Comparison of ENCODE assay signal across 35 cellular contexts in genomic region chr21:37788503-37788902, GRCh38.
"Had no signal": no experiment of that assay in that cellular context is flagged by ENCODE, and none has a peak within 500 bp of the region (broad histone marks: within the 10 kb centered on the region; RNA-seq: fewer than 3 reads in every experiment).

No MANE protein-coding gene starts in this region.

- H3K4me1 ChIP-seq: Peyer's patch had no signal

- H3K9me3 ChIP-seq: Peyer's patch had no signal

- ATAC-seq: activated CD8-positive, alpha-beta memory T cell treated with anti-CD3 and anti-CD28 coated beads, Interleukin-2, amount 10 ng/mL, durations not matched to agents 7 days and 5 days; activated naive CD8-positive, alpha-beta T cell treated with anti-CD3 and anti-CD28 coated beads, Interleukin-2, amount 50 U/mL, for 24 hours; PC-3; Right ventricle myocardium inferior had no signal

- H3K36me3 ChIP-seq: MG63, Peyer's patch, WERI-Rb-1 had no signal

- FAIRE-seq: bronchial epithelial cell had no signal

- H3K27ac ChIP-seq: Peyer's patch, WERI-Rb-1 had no signal

- H3K4me3 ChIP-seq: MG63, Peyer's patch had no signal

- H3K27me3 ChIP-seq: MG63, Peyer's patch had no signal

- DNase-seq: activated CD4-positive, alpha-beta memory T cell treated with anti-CD3 and anti-CD28 coated beads, Interleukin-2, amount 10 ng/mL, durations not matched to agents 7 days and 5 days; activated CD4-positive, alpha-beta T cell treated with anti-CD3 and anti-CD28 coated beads for 1 hour; activated CD4-positive, alpha-beta T cell treated with anti-CD3 and anti-CD28 coated beads for 48 hours; activated CD4-positive, CD25-positive, alpha-beta regulatory T cell; activated CD8-positive, alpha-beta memory T cell treated with anti-CD3 and anti-CD28 coated beads for 24 hours; activated CD8-positive, alpha-beta memory T cell treated with anti-CD3 and anti-CD28 coated beads, Interleukin-2, amount 10 ng/mL, durations not matched to agents 7 days and 5 days; activated CD8-positive, alpha-beta memory T cell treated with anti-CD3 and anti-CD28 coated beads, Interleukin-2, amount 50 U/mL, for 48 hours; activated effector memory CD4-positive, alpha-beta T cell treated with Interleukin-2 at 50 U/mL for 16 hours; activated naive CD4-positive, alpha-beta T cell treated with anti-CD3 and anti-CD28 coated beads, Interleukin-2, amount 10 ng/mL, durations not matched to agents 7 days and 5 days; activated naive CD8-positive, alpha-beta T cell treated with anti-CD3 and anti-CD28 coated beads, Interleukin-2, amount 50 U/mL, for 24 hours; activated T-cell treated with anti-CD3 and anti-CD28 coated beads, Interleukin-2, amount 50 U/mL, for 48 hours; anterior cingulate cortex; caudate nucleus; Kasumi-1; KG1; MG63; MV-4-11; NCI-H1092; NCI-H146; NCI-H187; NCI-H2029 treated with DMSO at 0.1 percent for 48 hours; NCI-H2171 treated with DMSO at 0.1 percent for 48 hours; NCI-H226; NCI-H446 treated with DMSO at 0.1 percent for 48 hours; NCI-H524 treated with DMSO at 0.1 percent for 48 hours; NK-92 treated with Interleukin-12 subunit alpha and Interleukin-12 subunit beta, amount 100 ng/mL, for 24 hours; PC-3; Peyer's patch; RPMI8226; SIG-M5; SW 1271; T1000; WERI-Rb-1 had no signal
